ENCODE assay signal across 1 cellular context in the genomic region with DNA sequence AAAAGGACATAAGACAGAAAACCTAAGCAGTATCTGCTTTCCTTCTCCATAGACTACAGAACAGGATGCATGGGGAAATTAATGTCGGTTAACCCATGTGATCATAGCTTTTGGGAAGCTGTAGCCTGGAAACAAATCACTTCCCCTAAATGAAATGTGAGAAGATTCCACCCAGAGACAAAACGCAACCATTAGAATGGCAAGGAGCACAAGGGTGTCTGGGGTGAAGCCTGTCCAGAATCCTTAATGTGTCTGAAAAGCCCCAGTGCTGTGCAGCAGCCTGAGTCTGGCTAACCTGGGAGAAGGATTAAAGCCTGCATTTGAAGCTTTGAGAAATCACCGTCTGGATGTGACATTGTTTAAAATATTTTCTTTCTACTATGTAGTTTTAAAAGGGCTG.
TF ChIP-seq lines count a peak whose summit lies in the region.

No MANE protein-coding gene starts in this region.

TF ChIP-seq in GM23338, 12 proteins besides CTCF, POLR2A, EP300 and RAD21 (continued from another document):
- TF ChIP-seq, protein P1, sequence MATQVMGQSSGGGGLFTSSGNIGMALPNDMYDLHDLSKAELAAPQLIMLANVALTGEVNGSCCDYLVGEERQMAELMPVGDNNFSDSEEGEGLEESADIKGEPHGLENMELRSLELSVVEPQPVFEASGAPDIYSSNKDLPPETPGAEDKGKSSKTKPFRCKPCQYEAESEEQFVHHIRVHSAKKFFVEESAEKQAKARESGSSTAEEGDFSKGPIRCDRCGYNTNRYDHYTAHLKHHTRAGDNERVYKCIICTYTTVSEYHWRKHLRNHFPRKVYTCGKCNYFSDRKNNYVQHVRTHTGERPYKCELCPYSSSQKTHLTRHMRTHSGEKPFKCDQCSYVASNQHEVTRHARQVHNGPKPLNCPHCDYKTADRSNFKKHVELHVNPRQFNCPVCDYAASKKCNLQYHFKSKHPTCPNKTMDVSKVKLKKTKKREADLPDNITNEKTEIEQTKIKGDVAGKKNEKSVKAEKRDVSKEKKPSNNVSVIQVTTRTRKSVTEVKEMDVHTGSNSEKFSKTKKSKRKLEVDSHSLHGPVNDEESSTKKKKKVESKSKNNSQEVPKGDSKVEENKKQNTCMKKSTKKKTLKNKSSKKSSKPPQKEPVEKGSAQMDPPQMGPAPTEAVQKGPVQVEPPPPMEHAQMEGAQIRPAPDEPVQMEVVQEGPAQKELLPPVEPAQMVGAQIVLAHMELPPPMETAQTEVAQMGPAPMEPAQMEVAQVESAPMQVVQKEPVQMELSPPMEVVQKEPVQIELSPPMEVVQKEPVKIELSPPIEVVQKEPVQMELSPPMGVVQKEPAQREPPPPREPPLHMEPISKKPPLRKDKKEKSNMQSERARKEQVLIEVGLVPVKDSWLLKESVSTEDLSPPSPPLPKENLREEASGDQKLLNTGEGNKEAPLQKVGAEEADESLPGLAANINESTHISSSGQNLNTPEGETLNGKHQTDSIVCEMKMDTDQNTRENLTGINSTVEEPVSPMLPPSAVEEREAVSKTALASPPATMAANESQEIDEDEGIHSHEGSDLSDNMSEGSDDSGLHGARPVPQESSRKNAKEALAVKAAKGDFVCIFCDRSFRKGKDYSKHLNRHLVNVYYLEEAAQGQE (IDR thresholded peaks at IDR 0.05; ENCODE audit: unreplicated experiment) = no peak
- TF ChIP-seq NANOG (IDR thresholded peaks at IDR 0.05; ENCODE audit: borderline replicate concordance) = no peak
- no peak for TF ChIP-seq ZNF331 (CRISPR knock-in tag; IDR thresholded peaks at IDR 0.05; ENCODE audit: low read depth)
- no peak for TF ChIP-seq ZNF462 (CRISPR knock-in tag; IDR thresholded peaks at IDR 0.05)
- TF ChIP-seq EZH2phosphoT487 (IDR thresholded peaks at IDR 0.05; ENCODE audit: unreplicated experiment) = no peak
- TF ChIP-seq ETS1 (IDR thresholded peaks at IDR 0.05) = no peak
